ENCODE assay signal across 26 cellular contexts in genomic region chr7:140121321-140121720, GRCh38. TPM values are rescaled to one million over a fixed set of nuclear protein-coding genes. Genes with fewer than 3 reads are reported as not detected.
DNase-seq lines count a peak whose midpoint lies in the region; ATAC-seq and TF ChIP-seq lines count a peak whose summit lies in the region.
"Had no signal": no experiment of that assay in that cellular context is flagged by ENCODE, and none has a peak within 500 bp of the region (broad histone marks: within the 10 kb centered on the region; RNA-seq: fewer than 3 reads in every experiment).

No MANE protein-coding gene starts in this region.

- no peaks in the 10 kb centered on the region for H3K79me2 ChIP-seq in GM23338 (replicated peaks; ENCODE audit: insufficient read depth)

- no peak overlapping the region for H3K27ac Mint-ChIP-seq in activated CD4-positive, alpha-beta T cell treated with anti-CD3 and anti-CD28 coated beads, Interleukin-2, amount 10 ng/mL, durations not matched to agents 7 days and 5 days
- H3K27ac Mint-ChIP-seq in GM23338 = no peak overlapping the region
- H3K27ac Mint-ChIP-seq: activated naive CD4-positive, alpha-beta T cell treated with anti-CD3 and anti-CD28 coated beads, Interleukin-2, amount 10 ng/mL, durations not matched to agents 7 days and 5 days; activated T-helper 1 cell treated with anti-CD3 and anti-CD28 coated beads, Interleukin-12 subunit alpha, Interleukin-12 subunit beta, Interleukin-2, Interleukin-4 antibody, amounts not matched to agents 30 ng/mL and 10 ng/mL and 1 ng/mL, durations not matched to agents 14 hours and 24 hours and 36 hours; nephron had no signal

- H3K9me3 Mint-ChIP-seq in activated CD4-positive, alpha-beta T cell treated with anti-CD3 and anti-CD28 coated beads, Interleukin-2, amount 10 ng/mL, durations not matched to agents 7 days and 5 days = no peaks in the 10 kb centered on the region
- H3K9me3 Mint-ChIP-seq in GM23338 = no peaks in the 10 kb centered on the region
- H3K9me3 Mint-ChIP-seq: activated naive CD4-positive, alpha-beta T cell treated with anti-CD3 and anti-CD28 coated beads, Interleukin-2, amount 10 ng/mL, durations not matched to agents 7 days and 5 days; activated T-helper 1 cell treated with anti-CD3 and anti-CD28 coated beads, Interleukin-12 subunit alpha, Interleukin-12 subunit beta, Interleukin-2, Interleukin-4 antibody, amounts not matched to agents 30 ng/mL and 10 ng/mL and 1 ng/mL, durations not matched to agents 14 hours and 24 hours and 36 hours; nephron had no signal

- H3K4me1 Mint-ChIP-seq in activated CD4-positive, alpha-beta T cell treated with anti-CD3 and anti-CD28 coated beads, Interleukin-2, amount 10 ng/mL, durations not matched to agents 7 days and 5 days = no peaks in the 10 kb centered on the region
- no peaks in the 10 kb centered on the region for H3K4me1 Mint-ChIP-seq in GM23338
- H3K4me1 Mint-ChIP-seq: activated naive CD4-positive, alpha-beta T cell treated with anti-CD3 and anti-CD28 coated beads, Interleukin-2, amount 10 ng/mL, durations not matched to agents 7 days and 5 days; nephron had no signal

- no peak overlapping the region for H3K4me3 ChIP-seq in epithelial cell of proximal tubule (ENCODE audit: low read depth, low read length)
- no peak overlapping the region for H3K4me3 ChIP-seq in GM23338
- H3K4me3 ChIP-seq: BLaER1, esophagus squamous epithelium, PC-9, stomach, transverse colon had no signal

- H3K27me3 ChIP-seq in GM23338 (ENCODE audit: insufficient read depth) = no peaks in the 10 kb centered on the region
- H3K27me3 ChIP-seq: BLaER1, esophagus squamous epithelium, stomach, transverse colon had no signal

- H3K27ac ChIP-seq in GM23338 (ENCODE audit: low read depth) = no peak overlapping the region
- H3K27ac ChIP-seq: BLaER1, esophagus squamous epithelium, PC-9, stomach, transverse colon had no signal

- no peak overlapping the region for H2AFZ ChIP-seq in GM23338
- H2AFZ ChIP-seq: PC-9 had no signal

- no peak overlapping the region for H3K4me3 Mint-ChIP-seq in activated CD4-positive, alpha-beta T cell treated with anti-CD3 and anti-CD28 coated beads, Interleukin-2, amount 10 ng/mL, durations not matched to agents 7 days and 5 days
- no peak overlapping the region for H3K4me3 Mint-ChIP-seq in GM23338
- H3K4me3 Mint-ChIP-seq: activated naive CD4-positive, alpha-beta T cell treated with anti-CD3 and anti-CD28 coated beads, Interleukin-2, amount 10 ng/mL, durations not matched to agents 7 days and 5 days; activated T-helper 1 cell treated with anti-CD3 and anti-CD28 coated beads, Interleukin-12 subunit alpha, Interleukin-12 subunit beta, Interleukin-2, Interleukin-4 antibody, amounts not matched to agents 30 ng/mL and 10 ng/mL and 1 ng/mL, durations not matched to agents 14 hours and 24 hours and 36 hours; nephron had no signal

- H3K9me2 ChIP-seq in GM23338 (ENCODE audit: insufficient read depth) = no peaks in the 10 kb centered on the region

- no peaks in the 10 kb centered on the region for H4K20me1 ChIP-seq in GM23338 (replicated peaks; ENCODE audit: insufficient read depth)
- H4K20me1 ChIP-seq: BLaER1 had no signal

- CTCF ChIA-PET in activated CD4-positive, alpha-beta T cell treated with anti-CD3 and anti-CD28 coated beads, Interleukin-2, amount 10 ng/mL, durations not matched to agents 7 days and 5 days (lab: Charles Lee) = no interaction called here

- H3K36me3 Mint-ChIP-seq in activated CD4-positive, alpha-beta T cell treated with anti-CD3 and anti-CD28 coated beads, Interleukin-2, amount 10 ng/mL, durations not matched to agents 7 days and 5 days (ENCODE audit: low read depth) = peaks cover 22% of the 10 kb centered on the region
- peaks cover 8% of the 10 kb centered on the region; the same call in 2 of the 3 replicates for H3K36me3 Mint-ChIP-seq in GM23338 (ENCODE audit: low read depth)

- H3F3A ChIP-seq in GM23338 (replicated peaks; ENCODE audit: low read depth) = no peaks in the 10 kb centered on the region

- no peaks in the 10 kb centered on the region for H3K4me1 ChIP-seq in GM23338 (ENCODE audit: insufficient read depth)
- H3K4me1 ChIP-seq: esophagus squamous epithelium, stomach, transverse colon had no signal

- no peak for ATAC-seq in GM23338
- ATAC-seq: left ventricle myocardium superior had no signal

- DNase-seq in DMS79 (lab: John Stamatoyannopoulos, UW) = peak; percentile 93
- DNase-seq in RPMI7951 (ENCODE audit: low read depth) = peak; percentile 9
- peak; percentile 7 for DNase-seq in epithelial cell of proximal tubule (ENCODE audit: low read depth)
- DNase-seq in pons (ENCODE audit: low spot score) = peak; percentile 40
- no peak for DNase-seq in activated CD4-positive, alpha-beta T cell treated with anti-CD3 and anti-CD28 coated beads, Interleukin-2, amount 10 ng/mL, durations not matched to agents 7 days and 5 days
- no peak for DNase-seq in SW480 (ENCODE audit: low spot score)
- no peak for DNase-seq in GM23338 (ENCODE audit: low spot score)
- DNase-seq: ACHN; activated naive CD4-positive, alpha-beta T cell treated with anti-CD3 and anti-CD28 coated beads, Interleukin-2, amount 10 ng/mL, durations not matched to agents 7 days and 5 days; amniotic stem cell; cortex of kidney; esophagus squamous epithelium; GDM1; IMR-90; left ventricle myocardium superior; NCI-H1694 treated with DMSO at 0.1 percent for 48 hours; NCI-H510A treated with DMSO at 0.1 percent for 48 hours; PC-9; Right ventricle myocardium superior; stimulated activated CD4-positive, alpha-beta T cell treated with anti-CD3 and anti-CD28 coated beads, Interleukin-2, amount 100 ng/mL, for 24 hours; stomach; T1000; transverse colon had no signal

- TF ChIP-seq CTCF in epithelial cell of proximal tubule (conservative IDR thresholded peaks at IDR 0.05; ENCODE audit: low read depth, low read length) = no peak
- TF ChIP-seq CTCF in GM23338 (conservative IDR thresholded peaks at IDR 0.05; ENCODE audit: low read depth in 2 of 2) = no peak

- POLR2A ChIA-PET in activated CD4-positive, alpha-beta T cell treated with anti-CD3 and anti-CD28 coated beads, Interleukin-2, amount 10 ng/mL, durations not matched to agents 7 days and 5 days (lab: Charles Lee) = no interaction called here

- H3K4me2 ChIP-seq in GM23338 = no peak overlapping the region
- H3K4me2 ChIP-seq: BLaER1, PC-9 had no signal

- no peaks in the 10 kb centered on the region for H3K36me3 ChIP-seq in GM23338 (ENCODE audit: insufficient read depth)

- H3K27me3 Mint-ChIP-seq in activated CD4-positive, alpha-beta T cell treated with anti-CD3 and anti-CD28 coated beads, Interleukin-2, amount 10 ng/mL, durations not matched to agents 7 days and 5 days = no peaks in the 10 kb centered on the region
- H3K27me3 Mint-ChIP-seq in GM23338 (ENCODE audit: insufficient read depth, low read depth, poor library complexity) = no peaks in the 10 kb centered on the region
- H3K27me3 Mint-ChIP-seq: activated naive CD4-positive, alpha-beta T cell treated with anti-CD3 and anti-CD28 coated beads, Interleukin-2, amount 10 ng/mL, durations not matched to agents 7 days and 5 days had no signal

TF ChIP-seq in GM23338, 12 proteins besides CTCF, POLR2A, EP300 and RAD21:
- TF ChIP-seq EZH2 (IDR thresholded peaks at IDR 0.05; ENCODE audit: low read depth, unreplicated experiment) (no peak), STAT1 (IDR thresholded peaks at IDR 0.05; ENCODE audit: unreplicated experiment) (no peak), NANOG (IDR thresholded peaks at IDR 0.05; ENCODE audit: borderline replicate concordance) (no peak)

RNA-seq across cellular contexts. Expression of gene KDM7A, which starts 55.5 kb away (rescaled TPM):
- 1.1 and 1.2 TPM in 2 replicates for total RNA-seq in RPMI7951 (2014; rRNA removed; shearing (Covaris generic))
- 1.6 and 7.6 TPM in 2 replicates for total RNA-seq in epithelial cell of proximal tubule
- 10 to 100 TPM; 12.5 to 13.5 TPM for total RNA-seq in activated CD4-positive, alpha-beta T cell treated with anti-CD3 and anti-CD28 coated beads, Interleukin-2, amount 10 ng/mL, durations not matched to agents 7 days and 5 days
- total RNA-seq in GM23338 (2014; rRNA removed; shearing (Covaris generic)) = 9.4 and 10.8 TPM in 2 replicates
- polyA plus RNA-seq in GM23338 (2016; fragmentation: Nextera tagmentation; extraction: Ambion mirVana) = 2.0 and 2.3 TPM in 2 replicates

RNA-seq across cellular contexts. Expression of gene PARP12, which starts 58.6 kb away (rescaled TPM):
- total RNA-seq in RPMI7951 (2014; rRNA removed; shearing (Covaris generic)) = 20.3 and 23.1 TPM in 2 replicates
- total RNA-seq in epithelial cell of proximal tubule = 20.9 and 35.4 TPM in 2 replicates
- 100 to 1,000 TPM; 121 to 129 TPM for total RNA-seq in activated CD4-positive, alpha-beta T cell treated with anti-CD3 and anti-CD28 coated beads, Interleukin-2, amount 10 ng/mL, durations not matched to agents 7 days and 5 days
- total RNA-seq in GM23338 (2014; rRNA removed; shearing (Covaris generic)) = 7.8 and 10.3 TPM in 2 replicates
- 2.7 and 3.7 TPM in 2 replicates for polyA plus RNA-seq in GM23338 (2016; fragmentation: Nextera tagmentation; extraction: Ambion mirVana)

Comparison
In these comparisons a context has a peak if more than half of its experiments do, and no peak if none do; other contexts are left out.
1. DNase-seq: peak in DMS79 (single experiment), RPMI7951 (single experiment), epithelial cell of proximal tubule (single experiment) and pons (single experiment); none in activated CD4-positive, alpha-beta T cell treated with anti-CD3 and anti-CD28 coated beads, Interleukin-2, amount 10 ng/mL, durations not matched to agents 7 days and 5 days (single experiment), SW480 (single experiment) and GM23338 (single experiment).